21 cellular contexts compared by ENCODE assay signal in the genomic region with DNA sequence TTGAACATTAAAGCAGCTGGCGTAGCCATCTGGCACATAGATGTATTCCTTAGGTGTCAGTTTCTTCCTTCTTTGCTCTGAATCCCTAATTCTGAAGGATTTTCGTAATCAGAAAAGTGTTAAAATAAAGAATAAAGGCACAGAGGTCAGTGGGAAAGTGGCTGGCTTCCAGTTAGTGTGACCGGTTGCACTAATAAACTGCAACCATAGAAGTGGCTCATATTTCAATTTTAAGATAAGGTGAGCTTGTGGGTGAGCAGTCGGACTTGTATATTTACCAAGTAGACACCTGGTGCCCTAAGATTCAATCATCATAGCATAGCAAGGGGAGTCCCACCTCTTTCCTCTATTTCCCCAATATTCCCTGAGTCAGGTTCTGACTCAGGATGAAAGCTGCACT.
"Had no signal": no experiment of that assay in that cellular context is flagged by ENCODE, and none has a peak within 500 bp of the region (broad histone marks: within the 10 kb centered on the region; RNA-seq: fewer than 3 reads in every experiment).

No MANE protein-coding gene starts in this region.

- H3K36me3 ChIP-seq: SJCRH30 had no signal

- H3K27ac ChIP-seq: RWPE1, SJCRH30 had no signal

- H3K27me3 ChIP-seq: SJCRH30 had no signal

- H3K4me1 ChIP-seq: SJCRH30 had no signal

- H3K9me3 ChIP-seq: SJCRH30 had no signal

- DNase-seq: KBM-7, MV-4-11, NCI-H1048, NCI-H1105, NCI-H1417, NCI-H1436 treated with DMSO at 0.1 percent for 48 hours, NCI-H1694, NCI-H187 treated with DMSO at 0.1 percent for 48 hours, NCI-H2029 treated with DMSO at 0.1 percent for 48 hours, NCI-H2107, NCI-H345, NCI-H446 treated with DMSO at 0.1 percent for 48 hours, NCI-H510A treated with DMSO at 0.1 percent for 48 hours, NCI-H526 treated with DMSO at 0.1 percent for 48 hours, NCI-H774, PC-3, SHP77 treated with DMSO at 0.1 percent for 48 hours, SJCRH30, T-helper 2 cell had no signal

- ATAC-seq: Panc1, PC-3 had no signal

- H3K4me3 ChIP-seq: SJCRH30 had no signal
